In genomic region chr19:8686549-8686948, GRCh38 we compare ENCODE assay signal across 1 cellular context.
TF ChIP-seq lines count a peak whose summit lies in the region.

No MANE protein-coding gene starts in this region.

TF ChIP-seq in HepG2, 621 proteins besides CTCF, POLR2A, EP300 and RAD21:
- TF ChIP-seq ZNF768 (CRISPR knock-in tag; IDR thresholded peaks at IDR 0.05) (peak; percentile 40; the same call in 1 of the 2 replicates), TP53 (CRISPR knock-in tag; conservative IDR thresholded peaks at IDR 0.05) (no peak), ZBTB10 (CRISPR knock-in tag; IDR thresholded peaks at IDR 0.05; ENCODE audit: borderline replicate concordance) (no peak), CEBPG (CRISPR knock-in tag; IDR thresholded peaks at IDR 0.05) (no peak), ETV6 (CRISPR knock-in tag; conservative IDR thresholded peaks at IDR 0.05) (no peak)
TF ChIP-seq in HepG2: peak in this region for 1.
